Comparison of ENCODE assay signal across 29 cellular contexts in the genomic region with DNA sequence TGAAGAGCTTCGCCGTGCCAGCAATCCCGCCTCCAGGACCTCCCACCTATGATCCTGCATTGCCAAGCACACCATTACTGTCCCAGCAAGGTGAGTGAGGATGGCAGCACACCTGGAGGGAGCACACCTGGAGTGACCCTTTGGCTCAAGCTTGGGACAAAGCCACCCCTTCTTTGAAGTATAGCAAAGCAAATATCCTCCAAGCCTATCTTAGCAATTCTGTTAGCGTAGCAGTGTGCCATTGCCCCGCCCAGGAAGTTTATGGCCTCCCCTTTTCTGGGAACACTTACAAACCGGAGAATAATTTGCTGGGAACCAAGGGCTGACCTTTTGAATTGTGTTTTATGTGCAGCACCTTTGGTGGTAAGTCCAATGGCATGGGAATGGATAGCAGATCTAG.
"Had no signal": no experiment of that assay in that cellular context is flagged by ENCODE, and none has a peak within 500 bp of the region (broad histone marks: within the 10 kb centered on the region; RNA-seq: fewer than 3 reads in every experiment).

No MANE protein-coding gene starts in this region.

- H3K4me1 ChIP-seq: ascending aorta had no signal

- H3K9me3 ChIP-seq: ascending aorta had no signal

- DNase-seq: activated CD4-positive, alpha-beta memory T cell treated with anti-CD3 and anti-CD28 coated beads, Interleukin-2, amount 10 ng/mL, durations not matched to agents 7 days and 5 days; activated CD4-positive, alpha-beta T cell treated with anti-CD3 and anti-CD28 coated beads for 1 hour; activated CD4-positive, alpha-beta T cell treated with anti-CD3 and anti-CD28 coated beads for 36 hours; activated CD4-positive, alpha-beta T cell treated with anti-CD3 and anti-CD28 coated beads for 48 hours; activated CD4-positive, alpha-beta T cell treated with anti-CD3 and anti-CD28 coated beads, Interleukin-2, amount 10 ng/mL, durations not matched to agents 7 days and 5 days; activated CD4-positive, alpha-beta T cell treated with anti-CD3 and anti-CD28 coated beads, Interleukin-2, amount 50 U/mL, for 48 hours; activated CD4-positive, CD25-positive, alpha-beta regulatory T cell; activated CD8-positive, alpha-beta memory T cell treated with anti-CD3 and anti-CD28 coated beads for 24 hours; activated CD8-positive, alpha-beta memory T cell treated with anti-CD3 and anti-CD28 coated beads, Interleukin-2, amount 10 ng/mL, durations not matched to agents 7 days and 5 days; activated CD8-positive, alpha-beta memory T cell treated with anti-CD3 and anti-CD28 coated beads, Interleukin-2, amount 50 U/mL, for 48 hours; activated CD8-positive, alpha-beta T cell treated with anti-CD3 and anti-CD28 coated beads, Interleukin-2, amount 10 ng/mL, durations not matched to agents 7 days and 5 days; activated effector memory CD4-positive, alpha-beta T cell treated with Interleukin-2 at 50 U/mL for 16 hours; activated gamma-delta T cell; activated naive CD4-positive, alpha-beta T cell treated with anti-CD3 and anti-CD28 coated beads, Interleukin-2, amount 10 ng/mL, durations not matched to agents 7 days and 5 days; activated naive CD4-positive, alpha-beta T cell treated with Interleukin-2 at 50 U/mL for 16 hours; activated naive CD8-positive, alpha-beta T cell treated with anti-CD3 and anti-CD28 coated beads, Interleukin-2, amount 10 ng/mL, durations not matched to agents 7 days and 5 days; activated naive CD8-positive, alpha-beta T cell treated with anti-CD3 and anti-CD28 coated beads, Interleukin-2, amount 50 U/mL, for 24 hours; activated T-cell treated with anti-CD3 and anti-CD28 coated beads, Interleukin-2, amount 50 U/mL, for 24 hours; activated T-cell treated with anti-CD3 and anti-CD28 coated beads, Interleukin-2, amount 50 U/mL, for 48 hours; amygdala; anterior cingulate cortex; central memory CD4-positive, alpha-beta T cell; T-helper 1 cell; T-helper 2 cell; T-helper 9 cell; WERI-Rb-1 had no signal

- H3K27me3 ChIP-seq: ascending aorta had no signal

- ATAC-seq: activated CD4-positive, alpha-beta T cell treated with anti-CD3 and anti-CD28 coated beads for 36 hours; activated CD4-positive, CD25-positive, alpha-beta regulatory T cell treated with anti-CD3 and anti-CD28 coated beads, Interleukin-2, amount 50 U/mL, for 24 hours; activated CD8-positive, alpha-beta memory T cell treated with anti-CD3 and anti-CD28 coated beads, Interleukin-2, amount 10 ng/mL, durations not matched to agents 7 days and 5 days; activated CD8-positive, alpha-beta T cell treated with anti-CD3 and anti-CD28 coated beads, Interleukin-2, amount 10 ng/mL, durations not matched to agents 7 days and 5 days; activated naive CD8-positive, alpha-beta T cell treated with anti-CD3 and anti-CD28 coated beads, Interleukin-2, amount 50 U/mL, for 24 hours; WTC11 had no signal

- H3K4me3 ChIP-seq: ascending aorta had no signal

- H3K27ac ChIP-seq: ascending aorta, WERI-Rb-1 had no signal
